ENCODE assay signal across 22 cellular contexts in the genomic region with DNA sequence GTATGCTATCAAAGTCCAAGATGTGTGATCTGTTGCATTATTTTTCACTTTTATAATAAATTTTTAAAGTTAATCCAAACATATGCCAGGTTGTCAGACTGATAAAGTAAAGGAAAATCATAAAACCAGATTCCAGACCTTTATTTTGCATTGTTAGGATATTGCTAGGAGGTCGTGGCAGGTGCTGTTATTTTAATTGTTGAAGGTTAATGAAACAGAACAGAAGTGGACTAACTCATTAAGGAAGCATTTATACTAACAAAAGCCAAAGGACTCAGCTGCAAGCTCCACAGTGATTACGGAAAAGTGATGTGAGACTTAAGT.
DNase-seq lines count a peak whose midpoint lies in the region; TF ChIP-seq lines count a peak whose summit lies in the region.
"Had no signal": no experiment of that assay in that cellular context is flagged by ENCODE, and none has a peak within 500 bp of the region (broad histone marks: within the 10 kb centered on the region; RNA-seq: fewer than 3 reads in every experiment).

No MANE protein-coding gene starts in this region.

- no peaks in the 10 kb centered on the region for H3K36me3 Mint-ChIP-seq in chondrocyte (ENCODE audit: low read depth)
- no peaks in the 10 kb centered on the region for H3K36me3 Mint-ChIP-seq in osteocyte (ENCODE audit: unreplicated experiment)
- H3K36me3 Mint-ChIP-seq: CD4-positive, alpha-beta memory T cell; immature natural killer cell; memory B cell; WTC11 had no signal

- H3K9me2 ChIP-seq in OCI-LY7 (ENCODE audit: insufficient read depth, low read length), result no peaks in the 10 kb centered on the region

- no peaks in the 10 kb centered on the region for H3K4me1 ChIP-seq in OCI-LY7 (ENCODE audit: insufficient read depth, low read length, poor library complexity, severe bottlenecking)
- H3K4me1 ChIP-seq: gastroesophageal sphincter, vagina had no signal

- H3K4me3 ChIP-seq in OCI-LY7 (ENCODE audit: low read depth, low read length, poor library complexity, severe bottlenecking), result no peak overlapping the region
- H3K4me3 ChIP-seq: cardiac muscle cell, gastroesophageal sphincter, thoracic aorta, vagina had no signal

- no peaks in the 10 kb centered on the region for H3K27me3 Mint-ChIP-seq in chondrocyte (ENCODE audit: low read depth)
- H3K27me3 Mint-ChIP-seq in osteocyte (ENCODE audit: unreplicated experiment), result peaks cover 11% of the 10 kb centered on the region

- no peaks in the 10 kb centered on the region for H3K79me2 ChIP-seq in OCI-LY7 (ENCODE audit: insufficient read depth, low read depth, low read length)

- H3K27ac Mint-ChIP-seq in chondrocyte (ENCODE audit: unreplicated experiment) (no peak overlapping the region), osteocyte (ENCODE audit: unreplicated experiment) (no peak overlapping the region)
- H3K27ac Mint-ChIP-seq: CD4-positive, alpha-beta memory T cell; effector memory CD8-positive, alpha-beta T cell; memory B cell; WTC11 had no signal

- H3K9me3 ChIP-seq in OCI-LY7 (ENCODE audit: low read length), result no peaks in the 10 kb centered on the region
- H3K9me3 ChIP-seq: gastroesophageal sphincter, thoracic aorta, vagina had no signal

- intact Hi-C loops in OCI-LY7 (cut with micrococcal nuclease; ENCODE audit: unreplicated experiment), result loop anchor here (1.0 kb wide), 2 partner anchors 293 to 734 kb away; no protein-coding TSS in a partner anchor

- CTCF ChIA-PET in OCI-LY7 (lab: Charles Lee; ENCODE audit: unreplicated experiment), result no interaction called here

- TF ChIP-seq CTCF in OCI-LY7 (conservative IDR thresholded peaks at IDR 0.05; ENCODE audit: low read length) (peak; percentile 66), chondrocyte (IDR thresholded peaks at IDR 0.05) (peak; percentile 56), osteocyte (IDR thresholded peaks at IDR 0.05) (peak; percentile 4)

- H3K4me3 Mint-ChIP-seq in chondrocyte (ENCODE audit: unreplicated experiment) (no peak overlapping the region), osteocyte (ENCODE audit: unreplicated experiment) (no peak overlapping the region)
- H3K4me3 Mint-ChIP-seq: CD4-positive, alpha-beta memory T cell; effector memory CD8-positive, alpha-beta T cell; immature natural killer cell; memory B cell; WTC11 had no signal

- BruUV-seq in OCI-LY7 (replicated peaks; lab: Mats Ljungman, UMichigan), result no TSS peak

- H3K9me3 Mint-ChIP-seq in chondrocyte (ENCODE audit: low read depth) (no peaks in the 10 kb centered on the region), osteocyte (ENCODE audit: unreplicated experiment) (no peaks in the 10 kb centered on the region)
- H3K9me3 Mint-ChIP-seq: CD4-positive, alpha-beta memory T cell; effector memory CD8-positive, alpha-beta T cell; immature natural killer cell; memory B cell; WTC11 had no signal

- H3K4me2 ChIP-seq in OCI-LY7 (ENCODE audit: low read length), result no peak overlapping the region

- DNase-seq in NCI-H1436 (lab: John Stamatoyannopoulos, UW) (peak; percentile 3), NCI-H1436 treated with DMSO at 0.1 percent for 48 hours (lab: John Stamatoyannopoulos, UW) (no peak), OCI-LY7 (ENCODE audit: low spot score) (no peak), chondrocyte (ENCODE audit: low spot score) (no peak), osteocyte (ENCODE audit: extremely low spot score, unreplicated experiment) (no peak), NCI-H748 (lab: John Stamatoyannopoulos, UW; ENCODE audit: unreplicated experiment) (no peak)
- no peak for DNase-seq in stimulated activated CD4-positive, alpha-beta T cell treated with anti-CD3 and anti-CD28 coated beads, Interleukin-12 subunit alpha, Interleukin-12 subunit beta, amount 100 ng/mL, for 4 hours
- DNase-seq in activated CD4-positive, alpha-beta T cell treated with anti-CD3 and anti-CD28 coated beads for 48 hours, result no peak
- DNase-seq: 8988T; activated CD8-positive, alpha-beta memory T cell treated with anti-CD3 and anti-CD28 coated beads, Interleukin-2, amount 50 U/mL, for 4 hours; cortex of kidney; KG1; stimulated activated naive CD4-positive, alpha-beta T cell treated with Interleukin-2 at 50 U/mL for 16 hours had no signal

- no peaks in the 10 kb centered on the region for H4K20me1 ChIP-seq in OCI-LY7 (ENCODE audit: insufficient read depth, low read length)

- H3K4me1 Mint-ChIP-seq in chondrocyte (ENCODE audit: low read depth), result no peaks in the 10 kb centered on the region
- no peaks in the 10 kb centered on the region for H3K4me1 Mint-ChIP-seq in osteocyte (ENCODE audit: unreplicated experiment)
- H3K4me1 Mint-ChIP-seq: immature natural killer cell, memory B cell had no signal

- no peaks in the 10 kb centered on the region for H3K36me3 ChIP-seq in OCI-LY7 (ENCODE audit: insufficient read depth, low read length)
- H3K36me3 ChIP-seq: cardiac muscle cell, gastroesophageal sphincter, thoracic aorta, vagina had no signal

- H3K27ac ChIP-seq in OCI-LY7 (ENCODE audit: low read depth, low read length, poor library complexity, severe bottlenecking), result no peak overlapping the region
- H3K27ac ChIP-seq: cardiac muscle cell, gastroesophageal sphincter, thoracic aorta, vagina had no signal

- H2AFZ ChIP-seq in OCI-LY7 (ENCODE audit: low read length), result no peak overlapping the region

- POLR2A ChIA-PET in OCI-LY7 (lab: Charles Lee), result interaction anchor here (0.7 kb wide), 1 partner anchor 1121 kb away, joined by 4 read pairs; no protein-coding TSS in a partner anchor

Comparison
In these comparisons a context has a peak if more than half of its experiments do, and no peak if none do; other contexts are left out.
1. CTCF ChIP-seq: peak in every context shown above with its lines; median percentile 66 in OCI-LY7; 56 in chondrocyte; 4 in osteocyte.